32 cellular contexts compared by ENCODE assay signal in genomic region chr3:151944356-151944755, GRCh38.
DNase-seq lines count a peak whose midpoint lies in the region; ATAC-seq, FAIRE-seq and TF ChIP-seq lines count a peak whose summit lies in the region.
"Had no signal": no experiment of that assay in that cellular context is flagged by ENCODE, and none has a peak within 500 bp of the region (broad histone marks: within the 10 kb centered on the region; RNA-seq: fewer than 3 reads in every experiment).

No MANE protein-coding gene starts in this region.

- H3K9me3 ChIP-seq in HepG2 (ENCODE audit: low read length), result no peaks in the 10 kb centered on the region
- no peaks in the 10 kb centered on the region for H3K9me3 ChIP-seq in right lobe of liver
- no peaks in the 10 kb centered on the region for H3K9me3 ChIP-seq in A549
- no peaks in the 10 kb centered on the region; the same call in 1 of the 2 replicates for H3K9me3 ChIP-seq in K562 (replicated peaks; ENCODE audit: control insufficient read depth, insufficient read depth, low read depth, low read length)
- no peaks in the 10 kb centered on the region; the same call in 1 of the 2 replicates for H3K9me3 ChIP-seq in Caco-2
- H3K9me3 ChIP-seq: BE2C; BLaER1; BLaER1 treated with 17β-estradiol and CSF1 and Interleukin-3, amounts not matched to agents 10 nM and 100 nM had no signal

- H3K9ac ChIP-seq in HepG2 (ENCODE audit: insufficient read depth, low read depth, low read length), result no peak overlapping the region
- no peak overlapping the region for H3K9ac ChIP-seq in K562 (ENCODE audit: insufficient read depth in 1 of 2, low read depth in 2 of 2, low read length in 2 of 2)
- H3K9ac ChIP-seq: BLaER1; BLaER1 treated with 17β-estradiol and CSF1 and Interleukin-3, amounts not matched to agents 10 nM and 100 nM had no signal

- no peaks in the 10 kb centered on the region for H3K9me1 ChIP-seq in K562 (ENCODE audit: control insufficient read depth, insufficient read depth, low read length)

- TF ChIP-seq RAD21 in HepG2 (CRISPR knock-in tag; IDR thresholded peaks at IDR 0.05), result no peak
- no peak for TF ChIP-seq RAD21 in A549 (conservative IDR thresholded peaks at IDR 0.05 in 1 of 2, IDR thresholded peaks at IDR 0.05 in 1 of 2)
- TF ChIP-seq RAD21 in K562 (CRISPR knock-in tag; conservative IDR thresholded peaks at IDR 0.05 in 1 of 2, IDR thresholded peaks at IDR 0.05 in 1 of 2), result no peak

- no peak overlapping the region for H3K27ac Mint-ChIP-seq in Caco-2 (ENCODE audit: unreplicated experiment)
- H3K27ac Mint-ChIP-seq: B cell; CD14-positive monocyte; CD4-positive, alpha-beta memory T cell; CD4-positive, alpha-beta T cell; CD4-positive, CD25-positive, alpha-beta regulatory T cell; CD8-positive, alpha-beta memory T cell; CD8-positive, alpha-beta T cell had no signal

- H3K4me1 ChIP-seq in HepG2 (ENCODE audit: insufficient read depth, low read length) (no peaks in the 10 kb centered on the region), right lobe of liver (no peaks in the 10 kb centered on the region), A549 (no peaks in the 10 kb centered on the region), K562 (replicated peaks in 1 of 2; ENCODE audit: control insufficient read depth in 2 of 2, insufficient read depth in 2 of 2, low read length in 2 of 2) (no peaks in the 10 kb centered on the region), Caco-2 (no peaks in the 10 kb centered on the region)
- H3K4me1 ChIP-seq: BE2C had no signal

- H3K9me3 Mint-ChIP-seq in Caco-2 (ENCODE audit: unreplicated experiment), result peaks cover 20% of the 10 kb centered on the region
- H3K9me3 Mint-ChIP-seq: CD4-positive, alpha-beta T cell; CD8-positive, alpha-beta memory T cell; CD8-positive, alpha-beta T cell had no signal

- H3K27me3 Mint-ChIP-seq in Caco-2 (ENCODE audit: insufficient read depth, unreplicated experiment), result no peaks in the 10 kb centered on the region

- H3K4me2 ChIP-seq in HepG2 (ENCODE audit: low read depth, low read length) (no peak overlapping the region), A549 (no peak overlapping the region), K562 (ENCODE audit: insufficient read depth, low read length) (no peak overlapping the region)
- H3K4me2 ChIP-seq: BLaER1; BLaER1 treated with 17β-estradiol and CSF1 and Interleukin-3, amounts not matched to agents 10 nM and 100 nM had no signal

- in situ Hi-C loops in HepG2 (cut with HindIII; ENCODE audit: extremely low pct_ligation_motif_present, low pct_unique_long_range_greater_than_20kb), result no loop called here
- in situ Hi-C loops in K562 (cut with MboI), result no loop called here

- H3K27ac ChIP-seq in HepG2 (ENCODE audit: extremely low read length, insufficient read depth, low read length) (no peak overlapping the region), right lobe of liver (no peak overlapping the region), A549 (no peak overlapping the region), K562 (ENCODE audit: extremely low read depth, low read depth, low read length) (no peak overlapping the region)
- H3K27ac ChIP-seq: 22Rv1; BLaER1; BLaER1 treated with 17β-estradiol and CSF1 and Interleukin-3, amounts not matched to agents 10 nM and 100 nM; C4-2B had no signal

- no peaks in the 10 kb centered on the region for H3K4me1 Mint-ChIP-seq in Caco-2 (ENCODE audit: low read depth, unreplicated experiment)
- H3K4me1 Mint-ChIP-seq: B cell; CD14-positive monocyte; CD4-positive, alpha-beta memory T cell; CD4-positive, CD25-positive, alpha-beta regulatory T cell; CD8-positive, alpha-beta memory T cell had no signal

- TF ChIP-seq EP300 in HepG2 (IDR thresholded peaks at IDR 0.05; ENCODE audit: low read depth in 2 of 2, low read length in 2 of 2) (no peak), HepG2 (CRISPR knock-in tag; IDR thresholded peaks at IDR 0.05; ENCODE audit: borderline replicate concordance) (no peak), A549 (IDR thresholded peaks at IDR 0.05) (no peak), K562 (IDR thresholded peaks at IDR 0.05; ENCODE audit: low read length) (no peak)

- no peak overlapping the region for H3K4me3 Mint-ChIP-seq in Caco-2 (ENCODE audit: unreplicated experiment)
- H3K4me3 Mint-ChIP-seq: B cell; CD14-positive monocyte; CD4-positive, alpha-beta memory T cell; CD4-positive, alpha-beta T cell; CD4-positive, CD25-positive, alpha-beta regulatory T cell; CD8-positive, alpha-beta memory T cell; CD8-positive, alpha-beta T cell had no signal

- FAIRE-seq in HepG2 (lab: Jason Lieb, UNC), result no peak
- FAIRE-seq in A549 (lab: Jason Lieb, UNC), result no peak
- no peak for FAIRE-seq in K562 (lab: Jason Lieb, UNC)
- FAIRE-seq: A204.1, D721Med had no signal

- TF ChIP-seq POLR2A in HepG2 (IDR thresholded peaks at IDR 0.05; ENCODE audit: insufficient read depth in 1 of 2, low read depth in 2 of 2, low read length in 2 of 2) (no peak), right lobe of liver (IDR thresholded peaks at IDR 0.05) (no peak), A549 (IDR thresholded peaks at IDR 0.05; ENCODE audit: low read length) (no peak), K562 (conservative IDR thresholded peaks at IDR 0.05) (no peak)

- no peak overlapping the region for H2AFZ ChIP-seq in HepG2 (ENCODE audit: low read length)
- H2AFZ ChIP-seq in K562 (ENCODE audit: low read depth, low read length), result no peak overlapping the region

- H3K36me3 Mint-ChIP-seq in Caco-2 (ENCODE audit: insufficient read depth, unreplicated experiment), result no peaks in the 10 kb centered on the region
- H3K36me3 Mint-ChIP-seq: CD14-positive monocyte; CD4-positive, alpha-beta memory T cell; CD4-positive, CD25-positive, alpha-beta regulatory T cell; CD8-positive, alpha-beta T cell had no signal

- H4K20me1 ChIP-seq in HepG2 (ENCODE audit: insufficient read depth, low read length) (no peaks in the 10 kb centered on the region), K562 (replicated peaks; ENCODE audit: control insufficient read depth, insufficient read depth, low read length) (no peaks in the 10 kb centered on the region)
- H4K20me1 ChIP-seq: BLaER1; BLaER1 treated with 17β-estradiol and CSF1 and Interleukin-3, amounts not matched to agents 10 nM and 100 nM had no signal

- ATAC-seq in HepG2 (no peak), right lobe of liver (no peak), A549 (no peak), K562 (no peak)
- ATAC-seq: CD8-positive, alpha-beta T cell had no signal

- DNase-seq in HepG2 (ENCODE audit: low spot score) (no peak), right lobe of liver (no peak), A549 (ENCODE audit: low read depth in 1 of 2, low spot score in 1 of 2) (no peak), K562 (ENCODE audit: extremely low read depth in 1 of 4, low spot score in 3 of 4) (no peak), GDM1 (lab: John Stamatoyannopoulos, UW) (no peak), Caco-2 (no peak)
- DNase-seq: 8988T; ACHN; AML-193; BE2C; C1 segment of cervical spinal cord; Calu3; CD4-positive, alpha-beta memory T cell; CD4-positive, alpha-beta T cell; CD4-positive, CD25-positive, alpha-beta regulatory T cell; CD8-positive, alpha-beta memory T cell; CD8-positive, alpha-beta T cell; COR-L47; DMS 273 treated with DMSO at 0.1 percent for 48 hours; DMS153; DMS79; DMS79 treated with DMSO at 0.1 percent for 48 hours; DND-41; EL had no signal

- TF ChIP-seq CTCF in HepG2 (CRISPR knock-in tag; IDR thresholded peaks at IDR 0.05) (no peak), right lobe of liver (IDR thresholded peaks at IDR 0.05) (no peak), A549 (IDR thresholded peaks at IDR 0.05) (no peak), K562 (IDR thresholded peaks at IDR 0.05 in 2 of 3, conservative IDR thresholded peaks at IDR 0.05 in 1 of 3; ENCODE audit: insufficient read depth in 2 of 3, low read depth in 1 of 3, low read length in 3 of 3) (no peak), Caco-2 (IDR thresholded peaks at IDR 0.05; ENCODE audit: insufficient read depth in 1 of 2, low read depth in 1 of 2, low read length in 1 of 2, severe bottlenecking in 1 of 2, unreplicated experiment in 1 of 2) (no peak)

- BruUV-seq in HepG2 (replicated peaks; lab: Mats Ljungman, UMichigan) (no TSS peak), K562 (replicated peaks; lab: Mats Ljungman, UMichigan) (no TSS peak), Caco-2 (replicated peaks; lab: Mats Ljungman, UMichigan) (no TSS peak)

- H3K36me3 ChIP-seq in HepG2 (replicated peaks in 1 of 2; ENCODE audit: control insufficient read depth in 1 of 2, insufficient read depth in 2 of 2, low read length in 2 of 2) (no peaks in the 10 kb centered on the region), right lobe of liver (no peaks in the 10 kb centered on the region), K562 (ENCODE audit: control insufficient read depth, insufficient read depth, low read length) (no peaks in the 10 kb centered on the region), Caco-2 (ENCODE audit: control insufficient read depth, insufficient read depth, low read length) (no peaks in the 10 kb centered on the region)
- H3K36me3 ChIP-seq: BE2C; BLaER1; BLaER1 treated with 17β-estradiol and CSF1 and Interleukin-3, amounts not matched to agents 10 nM and 100 nM had no signal

- no peaks in the 10 kb centered on the region for H3K79me2 ChIP-seq in HepG2 (ENCODE audit: insufficient read depth, low read length)
- no peaks in the 10 kb centered on the region for H3K79me2 ChIP-seq in K562 (ENCODE audit: control insufficient read depth, insufficient read depth, low read length)

- intact Hi-C loops in HepG2 (cut with micrococcal nuclease; ENCODE audit: unreplicated experiment) (no loop called here), right lobe of liver (cut with DNase I) (no loop called here), K562 (cut with micrococcal nuclease) (no loop called here), Caco-2 (cut with micrococcal nuclease; ENCODE audit: unreplicated experiment) (no loop called here)

- no peak overlapping the region for H3K4me3 ChIP-seq in HepG2 (replicated peaks in 1 of 3; ENCODE audit: insufficient read depth in 1 of 3, low read depth in 2 of 3, low read length in 3 of 3)
- H3K4me3 ChIP-seq in right lobe of liver, result no peak overlapping the region
- H3K4me3 ChIP-seq in A549, result no peak overlapping the region
- no peak overlapping the region for H3K4me3 ChIP-seq in K562
- no peak overlapping the region for H3K4me3 ChIP-seq in Caco-2 (ENCODE audit: low read depth, low read length)
- H3K4me3 ChIP-seq: BLaER1; BLaER1 treated with 17β-estradiol and CSF1 and Interleukin-3, amounts not matched to agents 10 nM and 100 nM had no signal

- POLR2A ChIA-PET in HepG2 (lab: Yijun Ruan, JAX) (no interaction called here), A549 (lab: Yijun Ruan, JAX) (no interaction called here), K562 (lab: Yijun Ruan, JAX) (interaction anchor here (0.6 kb wide), 1 partner anchor 8 kb away, joined by 3 read pairs; no protein-coding TSS in a partner anchor), Caco-2 (lab: Charles Lee) (no interaction called here)

- CTCF ChIA-PET in HepG2 (lab: Yijun Ruan, JAX; ENCODE audit: low intra/inter-chr PET ratio, low total read pairs) (no interaction called here), A549 (lab: Yijun Ruan, JAX) (no interaction called here), K562 (lab: Yijun Ruan, JAX; ENCODE audit: low intra/inter-chr PET ratio) (no interaction called here), Caco-2 (lab: Charles Lee) (no interaction called here)

- no peaks in the 10 kb centered on the region for H3K27me3 ChIP-seq in HepG2 (ENCODE audit: control insufficient read depth in 1 of 2, insufficient read depth in 2 of 2, low read length in 2 of 2)
- H3K27me3 ChIP-seq in right lobe of liver, result no peaks in the 10 kb centered on the region
- no peaks in the 10 kb centered on the region for H3K27me3 ChIP-seq in K562 (ENCODE audit: control insufficient read depth in 2 of 2, insufficient read depth in 2 of 2, low read length in 2 of 2)
- H3K27me3 ChIP-seq in Caco-2 (replicated peaks; ENCODE audit: control insufficient read depth, insufficient read depth, low read length), result no peaks in the 10 kb centered on the region
- H3K27me3 ChIP-seq: BLaER1; BLaER1 treated with 17β-estradiol and CSF1 and Interleukin-3, amounts not matched to agents 10 nM and 100 nM had no signal

Comparison
In these comparisons a context has a peak if more than half of its experiments do, and no peak if none do; other contexts are left out.
1. Of the 241 proteins assayed by ChIP-seq in both HepG2 and K562: peak only in HepG2: MAFK; only in K562: none; in both: MAFF; in neither: 239.